18 cellular contexts compared by ENCODE assay signal in the genomic region with DNA sequence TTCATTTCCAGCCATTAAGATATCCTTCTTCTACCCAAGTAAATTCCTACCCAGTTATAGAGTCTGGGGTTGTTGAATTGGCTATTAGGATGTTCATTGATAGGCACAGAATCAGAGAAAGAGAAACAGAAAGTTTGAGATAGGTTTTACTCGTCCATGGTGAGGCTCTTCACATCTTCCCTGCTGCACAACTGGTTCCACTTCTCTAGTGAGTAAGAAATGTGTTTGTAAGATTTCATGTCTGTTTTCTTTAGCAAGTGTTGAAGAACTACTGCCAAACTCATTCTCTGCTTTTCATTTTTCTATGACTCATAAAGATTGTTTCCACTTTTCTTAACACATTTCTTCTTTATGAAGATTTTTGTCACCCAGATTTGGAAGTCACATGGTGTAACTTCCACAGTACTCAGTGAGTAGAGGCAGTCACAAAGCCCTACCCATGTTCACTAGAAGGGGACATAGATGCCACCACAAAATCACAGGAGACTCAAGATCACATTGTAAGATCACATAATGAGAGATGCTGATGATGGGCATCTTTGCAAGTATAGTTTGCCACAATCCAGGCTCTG.
DNase-seq lines count a peak whose midpoint lies in the region; ATAC-seq, FAIRE-seq and TF ChIP-seq lines count a peak whose summit lies in the region.
"Had no signal": no experiment of that assay in that cellular context is flagged by ENCODE, and none has a peak within 500 bp of the region (broad histone marks: within the 10 kb centered on the region; RNA-seq: fewer than 3 reads in every experiment).

No MANE protein-coding gene starts in this region.

- peak; percentile 65 for ATAC-seq in HG02798 (IDR thresholded peaks at IDR 0.05; ENCODE audit: poor library complexity, unreplicated experiment)
- ATAC-seq in GM12878 = peak; percentile 38; the same call in 2 of the 3 replicates
- no peak for ATAC-seq in GM21576 (IDR thresholded peaks at IDR 0.05; ENCODE audit: unreplicated experiment)
- ATAC-seq: GM23338 had no signal

- H3K36me3 Mint-ChIP-seq in activated naive CD4-positive, alpha-beta T cell treated with anti-CD3 and anti-CD28 coated beads, Interleukin-2, amount 50 U/mL, for 24 hours = peaks cover 3% of the 10 kb centered on the region
- H3K36me3 Mint-ChIP-seq: CD14-positive monocyte had no signal

- RAD21 ChIA-PET in GM12878 (lab: Charles Lee; ENCODE audit: unreplicated experiment) = no interaction called here

- TF ChIP-seq RAD21 in GM12878 (IDR thresholded peaks at IDR 0.05; ENCODE audit: insufficient read depth, low read depth, low read length) = no peak

- SMC1A ChIA-PET in GM12878 (lab: Charles Lee; ENCODE audit: uncharacterized antibody, unreplicated experiment) = no interaction called here

- no peak for TF ChIP-seq EP300 in GM12878 (IDR thresholded peaks at IDR 0.05; ENCODE audit: borderline replicate concordance in 1 of 2, control insufficient read depth in 1 of 2, low read depth in 2 of 2, low read length in 2 of 2)

- TF ChIP-seq POLR2A in GM12878 (IDR thresholded peaks at IDR 0.05; ENCODE audit: low read depth, low read length) = no peak

- H3K27ac Mint-ChIP-seq in activated naive CD4-positive, alpha-beta T cell treated with anti-CD3 and anti-CD28 coated beads, Interleukin-2, amount 50 U/mL, for 24 hours = peak overlapping the region; percentile 67
- H3K27ac Mint-ChIP-seq: CD14-positive monocyte, GM23338 had no signal

- no peak for DNase-seq in activated naive CD4-positive, alpha-beta T cell (lab: John Stamatoyannopoulos, UW)
- no peak for DNase-seq in GM12878 (ENCODE audit: low read depth, low spot score)
- no peak for DNase-seq in DMS79 treated with DMSO at 0.1 percent for 48 hours (lab: John Stamatoyannopoulos, UW)
- no peak for DNase-seq in mesenteric fat pad (ENCODE audit: low spot score)
- DNase-seq: amniotic stem cell, glutamatergic neuron, NCI-H1417, NCI-H510A treated with DMSO at 0.1 percent for 48 hours, PC-9, SHP77 had no signal

- H3K36me3 ChIP-seq in GM12878 (ENCODE audit: control insufficient read depth in 2 of 2, insufficient read depth in 2 of 2, low read length in 1 of 2) = no peaks in the 10 kb centered on the region
- H3K36me3 ChIP-seq: breast epithelium, thoracic aorta had no signal

- intact Hi-C loops in GM12878 (cut with micrococcal nuclease; ENCODE audit: unreplicated experiment) = no loop called here

- peaks cover 23% of the 10 kb centered on the region for H3K4me1 Mint-ChIP-seq in activated naive CD4-positive, alpha-beta T cell treated with anti-CD3 and anti-CD28 coated beads, Interleukin-2, amount 50 U/mL, for 24 hours
- H3K4me1 Mint-ChIP-seq: CD14-positive monocyte, GM23338 had no signal

- H3K9me3 Mint-ChIP-seq in activated naive CD4-positive, alpha-beta T cell treated with anti-CD3 and anti-CD28 coated beads, Interleukin-2, amount 50 U/mL, for 24 hours = peaks cover 11% of the 10 kb centered on the region

- FAIRE-seq in GM12878 (lab: Jason Lieb, UNC) = no peak
- FAIRE-seq: GM18507 had no signal

- no TSS peak for BruUV-seq in GM12878 (replicated peaks; lab: Mats Ljungman, UMichigan)

- 0% methylated on average over 1 of the region's 1 CpG for WGBS in GM12878 (ENCODE audit: insufficient coverage, insufficient replicate concordance, low lambda C conversion rate, missing lambda C conversion rate)

- H3K4me2 ChIP-seq in GM12878 (ENCODE audit: control insufficient read depth, insufficient read depth) = no peak overlapping the region
- H3K4me2 ChIP-seq: GM23338, PC-9 had no signal

- no peak overlapping the region for H3K9ac ChIP-seq in GM12878 (ENCODE audit: control insufficient read depth, insufficient read depth, low read length)

- CTCF ChIA-PET in GM12878 (lab: Yijun Ruan, JAX) = no interaction called here

- H3K27me3 ChIP-seq in GM12878 (replicated peaks in 1 of 2; ENCODE audit: control insufficient read depth in 2 of 2, insufficient read depth in 2 of 2, low read length in 1 of 2) = no peaks in the 10 kb centered on the region
- H3K27me3 ChIP-seq: breast epithelium had no signal

- H4K20me1 ChIP-seq in GM12878 (ENCODE audit: control insufficient read depth, insufficient read depth) = no peaks in the 10 kb centered on the region

- H3K4me1 ChIP-seq in GM12878 (ENCODE audit: control insufficient read depth, insufficient read depth, low read length) = no peaks in the 10 kb centered on the region
- H3K4me1 ChIP-seq: breast epithelium had no signal

- TF ChIP-seq CTCF in GM12878 (IDR thresholded peaks at IDR 0.05 in 2 of 3, conservative IDR thresholded peaks at IDR 0.05 in 1 of 3; ENCODE audit: control insufficient read depth in 2 of 3, extremely low read depth in 1 of 3, insufficient read depth in 1 of 3, low read depth in 3 of 3, low read length in 3 of 3) = no peak

- peak overlapping the region; percentile 16 for H3K4me3 Mint-ChIP-seq in activated naive CD4-positive, alpha-beta T cell treated with anti-CD3 and anti-CD28 coated beads, Interleukin-2, amount 50 U/mL, for 24 hours
- H3K4me3 Mint-ChIP-seq: CD14-positive monocyte, GM23338 had no signal

- H3K27me3 Mint-ChIP-seq in activated naive CD4-positive, alpha-beta T cell treated with anti-CD3 and anti-CD28 coated beads, Interleukin-2, amount 50 U/mL, for 24 hours = no peaks in the 10 kb centered on the region

- POLR2A ChIA-PET in GM12878 (lab: Charles Lee) = no interaction called here

- no peak overlapping the region for H3K27ac ChIP-seq in GM12878 (ENCODE audit: control insufficient read depth, insufficient read depth)
- H3K27ac ChIP-seq: breast epithelium, PC-9, thoracic aorta had no signal

- no peaks in the 10 kb centered on the region; the same call in 2 of the 3 replicates for H3K9me3 ChIP-seq in GM12878 (replicated peaks; ENCODE audit: control insufficient read depth, insufficient read depth, low read length)
- H3K9me3 ChIP-seq: thoracic aorta had no signal

- no peak overlapping the region for H3K4me3 ChIP-seq in GM12878
- H3K4me3 ChIP-seq: breast epithelium, GM23338, PC-9, thoracic aorta had no signal

- no peak overlapping the region for H2AFZ ChIP-seq in GM12878 (ENCODE audit: control insufficient read depth, low read depth, low read length)
- H2AFZ ChIP-seq: GM23338, PC-9 had no signal

- H3K79me2 ChIP-seq in GM12878 (ENCODE audit: control insufficient read depth, insufficient read depth, low read length) = no peaks in the 10 kb centered on the region

- in situ Hi-C loops in GM12878 (cut with MboI) = no loop called here

TF ChIP-seq in GM12878, 131 proteins besides CTCF, POLR2A, EP300 and RAD21:
- TF ChIP-seq ZNF24 (IDR thresholded peaks at IDR 0.05) = no peak
